ENCODE assay signal across 14 cellular contexts in the genomic region with DNA sequence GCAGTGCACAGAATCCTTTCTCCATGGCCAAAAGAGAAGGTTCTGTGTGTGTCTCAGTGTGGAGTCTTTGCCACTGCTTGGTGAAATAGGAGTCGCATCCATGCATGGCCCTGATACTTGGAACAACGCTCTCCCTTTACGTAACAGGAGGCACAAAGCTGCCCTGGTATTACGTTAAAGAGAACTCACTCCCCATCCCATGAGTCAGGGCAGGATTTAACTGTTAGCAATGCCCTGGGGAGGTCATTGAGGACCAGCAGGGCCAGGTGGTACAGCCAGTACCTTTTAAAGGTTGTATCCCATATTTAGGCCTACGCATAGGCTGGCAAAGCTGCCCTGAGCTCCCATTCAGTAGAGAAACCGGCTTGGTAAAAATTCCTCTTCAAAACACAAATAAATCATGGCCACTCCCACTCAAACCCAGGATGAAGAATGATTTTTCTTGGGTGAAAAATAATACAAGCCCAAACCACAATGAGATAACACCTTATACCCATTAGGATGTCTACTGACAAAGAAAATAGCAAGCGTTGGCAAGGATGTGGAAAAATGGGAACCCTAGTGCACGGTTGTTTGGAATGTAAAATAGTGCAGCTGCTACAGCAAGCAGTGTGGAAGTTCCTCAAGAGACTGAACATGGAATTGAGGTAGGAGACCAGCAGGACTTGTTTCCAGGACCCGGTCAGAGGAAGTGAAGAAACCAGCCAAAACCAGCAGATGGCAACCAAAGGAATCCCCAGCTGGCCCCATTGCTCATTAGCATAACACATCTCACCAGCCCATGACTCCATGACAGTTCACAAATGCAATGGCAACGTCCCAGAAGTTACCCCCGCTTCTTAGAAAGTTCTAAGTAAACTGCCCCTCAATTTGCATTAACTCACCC. TPM values are rescaled to one million over a fixed set of nuclear protein-coding genes. Genes with fewer than 3 reads are reported as not detected.
DNase-seq lines count a peak whose midpoint lies in the region; ATAC-seq lines count a peak whose summit lies in the region.
"Had no signal": no experiment of that assay in that cellular context is flagged by ENCODE, and none has a peak within 500 bp of the region (broad histone marks: within the 10 kb centered on the region; RNA-seq: fewer than 3 reads in every experiment).

No MANE protein-coding gene starts in this region.

- ATAC-seq in HG03025 (IDR thresholded peaks at IDR 0.05; ENCODE audit: low FRiP score, unreplicated experiment): no peak
- no peak for ATAC-seq in HG03442 (IDR thresholded peaks at IDR 0.05; ENCODE audit: unreplicated experiment)

- in situ Hi-C loops in SK-MEL-5 (cut with HindIII; ENCODE audit: low pct_unique_long_range_greater_than_20kb, low sequenced_read_pairs): no loop called here

- DNase-seq in A172 (ENCODE audit: low spot score) (peak; percentile 70), H4 (ENCODE audit: low spot score) (peak; percentile 48), SK-MEL-5 (ENCODE audit: low read depth, low spot score) (peak; percentile 32), glomerular visceral epithelial cell (ENCODE audit: extremely low spot score) (peak; percentile 26), NCI-H2196 (lab: John Stamatoyannopoulos, UW; ENCODE audit: unreplicated experiment) (no peak)
- DNase-seq in effector CD8-positive, alpha-beta T cell (lab: John Stamatoyannopoulos, UW): no peak
- DNase-seq: activated CD8-positive, alpha-beta memory T cell treated with anti-CD3 and anti-CD28 coated beads, Interleukin-2, amount 50 U/mL, for 48 hours; activated naive CD8-positive, alpha-beta T cell treated with anti-CD3 and anti-CD28 coated beads for 36 hours; heart right ventricle; Peyer's patch; stimulated activated CD8-positive, alpha-beta memory T cell treated with anti-CD3 and anti-CD28 coated beads, Interleukin-4, amount 100 ng/mL, for 48 hours; uterus had no signal

RNA-seq across cellular contexts. Expression of a gene that starts 37.0 kb away (rescaled TPM):
- total RNA-seq in A172 (2014; rRNA removed; shearing (Covaris generic)): 0.12 and 0.24 TPM in 2 replicates
- 0.10 and 0.48 TPM in 2 replicates for total RNA-seq in H4 (2014; rRNA removed; shearing (Covaris generic))
- 0.24 and 0.34 TPM in 2 replicates for total RNA-seq in SK-MEL-5 (2014; rRNA removed; shearing (Covaris generic))
- polyA plus RNA-seq in SK-MEL-5 (2015; cell fraction: cytosol; rRNA removed): 0.11 and 0.51 TPM in 2 replicates
- 2.4 and 2.6 TPM in 2 replicates for polyA plus RNA-seq in SK-MEL-5 (2015; cell fraction: nucleus; rRNA removed)

RNA-seq across cellular contexts. Expression of a gene that starts 51.5 kb away (rescaled TPM):
- total RNA-seq in A172 (2014; rRNA removed; shearing (Covaris generic)): 85.9 and 90.5 TPM in 2 replicates
- 63.4 and 69.0 TPM in 2 replicates for total RNA-seq in H4 (2014; rRNA removed; shearing (Covaris generic))
- total RNA-seq in SK-MEL-5 (2014; rRNA removed; shearing (Covaris generic)): 88.1 and 96.8 TPM in 2 replicates
- polyA plus RNA-seq in SK-MEL-5 (2015; cell fraction: cytosol; rRNA removed): 82.1 and 88.4 TPM in 2 replicates
- polyA plus RNA-seq in SK-MEL-5 (2015; cell fraction: nucleus; rRNA removed): 53.5 and 68.0 TPM in 2 replicates

Comparison
In these comparisons a context has a peak if more than half of its experiments do, and no peak if none do; other contexts are left out.
1. DNase-seq: peak in A172 (single experiment), H4 (single experiment), SK-MEL-5 (single experiment) and glomerular visceral epithelial cell (single experiment); none in effector CD8-positive, alpha-beta T cell (single experiment) and NCI-H2196 (single experiment).